Comparison of ENCODE assay signal across 11 cellular contexts in the genomic region with DNA sequence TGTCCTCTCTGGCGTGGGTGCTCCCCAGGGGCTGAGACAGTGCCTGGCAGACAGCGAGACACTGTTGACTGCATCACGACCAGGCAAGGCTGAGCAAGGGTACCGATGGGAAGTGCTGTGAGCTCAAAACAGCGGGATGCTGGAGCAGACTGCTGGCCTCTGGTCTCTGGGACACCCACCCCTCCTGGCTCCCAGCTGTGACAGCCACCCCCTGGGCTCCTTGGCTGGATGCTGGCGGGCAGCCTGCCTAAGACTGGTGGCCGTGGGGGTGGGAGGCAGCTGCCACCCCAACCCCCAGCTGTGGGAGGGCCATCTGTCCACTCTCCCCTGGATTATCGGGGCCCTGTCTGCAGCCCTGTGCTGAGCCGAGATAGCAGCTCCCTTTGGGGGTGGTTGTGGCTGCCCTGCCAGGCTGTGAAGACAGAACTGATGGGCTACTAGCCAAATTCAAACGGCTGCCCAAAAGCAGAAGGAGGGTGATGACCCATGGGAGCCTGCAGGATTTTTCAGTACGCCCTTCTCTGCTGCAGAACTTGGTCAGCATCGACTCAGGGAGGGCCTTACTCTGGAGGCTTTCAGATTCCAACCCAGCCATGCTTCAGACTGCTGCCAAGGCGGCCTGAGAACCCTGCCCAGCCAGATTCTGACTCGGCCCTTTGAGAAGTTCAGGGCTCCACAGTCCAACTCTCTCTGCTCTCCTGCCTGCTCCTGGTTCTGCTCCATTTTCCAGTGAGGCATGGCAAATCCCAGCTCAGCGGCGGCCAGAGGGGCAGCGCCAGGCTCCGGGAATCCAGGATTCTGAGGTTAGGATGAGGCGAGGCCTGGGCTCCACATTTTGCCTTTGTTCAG.
A peak's percentile ranks its signal among the peaks of the same experiment; 100 is the strongest.
DNase-seq lines count a peak whose midpoint lies in the region; ATAC-seq and TF ChIP-seq lines count a peak whose summit lies in the region.
"Had no signal": no experiment of that assay in that cellular context is flagged by ENCODE, and none has a peak within 500 bp of the region (broad histone marks: within the 10 kb centered on the region; RNA-seq: fewer than 3 reads in every experiment).

No MANE protein-coding gene starts in this region.

- DNase-seq in amniotic epithelial cell (ENCODE audit: low read depth), result peak; percentile 63
- DNase-seq in left cardiac atrium, result peak; percentile 77
- peak; percentile 88 for DNase-seq in sigmoid colon
- DNase-seq in activated naive CD8-positive, alpha-beta T cell treated with anti-CD3 and anti-CD28 coated beads for 36 hours, result no peak
- no peak for DNase-seq in GM20000 (ENCODE audit: low spot score)
- DNase-seq in epidermal melanocyte (ENCODE audit: insufficient read length, low spot score), result no peak
- DNase-seq in LoVo (ENCODE audit: low spot score), result no peak
- DNase-seq: activated naive CD4-positive, alpha-beta T cell; DND-41; stimulated activated CD4-positive, alpha-beta T cell treated with anti-CD3 and anti-CD28 coated beads, Interleukin-4, amount 100 ng/mL, for 24 hours had no signal

- H3K4me3 ChIP-seq in BLaER1 treated with 17β-estradiol and CSF1 and Interleukin-3, amounts not matched to agents 10 nM and 100 nM, result no peak overlapping the region
- H3K4me3 ChIP-seq in sigmoid colon, result no peak overlapping the region

- peak overlapping the region in 6 of 11 experiments; percentile 5 to 49 (median 12); a peak in 2 of 22 replicates for H3K27ac ChIP-seq in BLaER1 treated with 17β-estradiol and CSF1 and Interleukin-3, amounts not matched to agents 10 nM and 100 nM
- peak overlapping the region; percentile 57 to 66 (median 64) for H3K27ac ChIP-seq in sigmoid colon

- H3K9me3 ChIP-seq in BLaER1 treated with 17β-estradiol and CSF1 and Interleukin-3, amounts not matched to agents 10 nM and 100 nM (replicated peaks in 1 of 11), result no peaks in the 10 kb centered on the region
- H3K9me3 ChIP-seq in sigmoid colon, result no peaks in the 10 kb centered on the region

- peak; percentile 64 to 77 for ATAC-seq in left cardiac atrium

- H4K20me1 ChIP-seq in BLaER1 treated with 17β-estradiol and CSF1 and Interleukin-3, amounts not matched to agents 10 nM and 100 nM, result peaks cover 0 to 61% (median 19%) of the 10 kb centered on the region in 11 experiments; a peak in 14 of 22 replicates

- intact Hi-C loops in left cardiac atrium (cut with DNase I) (no loop called here), sigmoid colon (cut with DNase I) (no loop called here)

- H3K4me1 ChIP-seq in BLaER1 treated with 17β-estradiol and CSF1 and Interleukin-3, amounts not matched to agents 10 nM and 100 nM, result peaks cover 31 to 74% (median 45%) of the 10 kb centered on the region in 10 experiments
- H3K4me1 ChIP-seq in sigmoid colon, result peaks cover 0 to 75% (median 59%) of the 10 kb centered on the region in 4 donors

- no peak overlapping the region for H3K4me3 Mint-ChIP-seq in activated naive CD8-positive, alpha-beta T cell treated with anti-CD3 and anti-CD28 coated beads for 36 hours

- no peaks in the 10 kb centered on the region for H3K27me3 ChIP-seq in BLaER1 treated with 17β-estradiol and CSF1 and Interleukin-3, amounts not matched to agents 10 nM and 100 nM
- H3K27me3 ChIP-seq in sigmoid colon, result no peaks in the 10 kb centered on the region

- no peaks in the 10 kb centered on the region for H3K27me3 Mint-ChIP-seq in activated naive CD8-positive, alpha-beta T cell treated with anti-CD3 and anti-CD28 coated beads for 36 hours

- WGBS in sigmoid colon, 2 donors, result 78 to 86% methylated on average over 19 of the region's 19 CpGs

- TF ChIP-seq CTCF in sigmoid colon (IDR thresholded peaks at IDR 0.05) (no peak), GM20000 (IDR thresholded peaks at IDR 0.05; ENCODE audit: extremely low read depth, missing control alignments) (no peak)

- H3K27ac Mint-ChIP-seq in activated naive CD8-positive, alpha-beta T cell treated with anti-CD3 and anti-CD28 coated beads for 36 hours, result no peak overlapping the region

- H3K36me3 ChIP-seq in BLaER1 treated with 17β-estradiol and CSF1 and Interleukin-3, amounts not matched to agents 10 nM and 100 nM, result peaks cover 72 to 98% (median 95%) of the 10 kb centered on the region in 11 experiments
- H3K36me3 ChIP-seq in sigmoid colon, result peaks cover 17 to 87% (median 40%) of the 10 kb centered on the region in 4 donors

- no peaks in the 10 kb centered on the region for H3K9me3 Mint-ChIP-seq in activated naive CD8-positive, alpha-beta T cell treated with anti-CD3 and anti-CD28 coated beads for 36 hours

- peak overlapping the region in 7 of 11 experiments; percentile 4 to 57 (median 15); a peak in 8 of 22 replicates for H3K9ac ChIP-seq in BLaER1 treated with 17β-estradiol and CSF1 and Interleukin-3, amounts not matched to agents 10 nM and 100 nM

- H3K4me2 ChIP-seq in BLaER1 treated with 17β-estradiol and CSF1 and Interleukin-3, amounts not matched to agents 10 nM and 100 nM, result peak overlapping the region; percentile 39 to 63 (median 52)

- no peaks in the 10 kb centered on the region for H3K4me1 Mint-ChIP-seq in activated naive CD8-positive, alpha-beta T cell treated with anti-CD3 and anti-CD28 coated beads for 36 hours

- no peaks in the 10 kb centered on the region for H3K36me3 Mint-ChIP-seq in activated naive CD8-positive, alpha-beta T cell treated with anti-CD3 and anti-CD28 coated beads for 36 hours

- TF ChIP-seq EP300 in sigmoid colon (IDR thresholded peaks at IDR 0.05), result no peak

- no peak for TF ChIP-seq POLR2A in sigmoid colon (IDR thresholded peaks at IDR 0.05)

Comparison
In these comparisons a context has a peak if more than half of its experiments do, and no peak if none do; other contexts are left out.
1. DNase-seq: peak in amniotic epithelial cell (single experiment), left cardiac atrium (single experiment) and sigmoid colon (single experiment); none in activated naive CD8-positive, alpha-beta T cell treated with anti-CD3 and anti-CD28 coated beads for 36 hours (single experiment), GM20000 (single experiment), epidermal melanocyte (single experiment) and LoVo (single experiment).